In genomic region chr11:86459682-86460460, GRCh38 we compare ENCODE assay signal across 9 cellular contexts.
A peak's percentile ranks its signal among the peaks of the same experiment; 100 is the strongest.
DNase-seq lines count a peak whose midpoint lies in the region; ATAC-seq and TF ChIP-seq lines count a peak whose summit lies in the region.
"Had no signal": no experiment of that assay in that cellular context is flagged by ENCODE, and none has a peak within 500 bp of the region (broad histone marks: within the 10 kb centered on the region; RNA-seq: fewer than 3 reads in every experiment).

No MANE protein-coding gene starts in this region.

- H3K4me3 Mint-ChIP-seq in T-helper 17 cell, result no peak overlapping the region
- H3K4me3 Mint-ChIP-seq in effector memory CD8-positive, alpha-beta T cell, result no peak overlapping the region

- H3K27me3 Mint-ChIP-seq in T-helper 17 cell, result peaks cover 8% of the 10 kb centered on the region
- H3K27me3 Mint-ChIP-seq in effector memory CD8-positive, alpha-beta T cell, result peaks cover 0 to 12% of the 10 kb centered on the region in 2 donors
- H3K27me3 Mint-ChIP-seq: naive B cell had no signal

- DNase-seq in AG08395 (ENCODE audit: low spot score) (peak; percentile 81), NCI-H2029 (lab: John Stamatoyannopoulos, UW) (peak; percentile 42), coronary artery (ENCODE audit: low spot score) (peak; percentile 79), myocyte (ENCODE audit: low read depth) (peak; percentile 82), midbrain (lab: John Stamatoyannopoulos, UW) (no peak), T-helper 17 cell (no peak)
- DNase-seq in activated naive CD4-positive, alpha-beta T cell treated with Interleukin-2 at 50 U/mL for 16 hours, result no peak
- no peak for DNase-seq in effector memory CD8-positive, alpha-beta T cell
- DNase-seq: naive B cell had no signal

- TF ChIP-seq CTCF in coronary artery (IDR thresholded peaks at IDR 0.05), result no peak

- H3K36me3 Mint-ChIP-seq in T-helper 17 cell (ENCODE audit: low read depth), result no peaks in the 10 kb centered on the region
- no peaks in the 10 kb centered on the region for H3K36me3 Mint-ChIP-seq in effector memory CD8-positive, alpha-beta T cell (ENCODE audit: insufficient read depth)
- H3K36me3 Mint-ChIP-seq: naive B cell had no signal

- H3K27ac ChIP-seq in coronary artery, result peak overlapping the region; percentile 8 to 77

- H3K27ac Mint-ChIP-seq in T-helper 17 cell, result no peak overlapping the region
- H3K27ac Mint-ChIP-seq in effector memory CD8-positive, alpha-beta T cell, result no peak overlapping the region

- no peaks in the 10 kb centered on the region for H3K9me3 Mint-ChIP-seq in effector memory CD8-positive, alpha-beta T cell
- H3K9me3 Mint-ChIP-seq: naive B cell had no signal

- no peak overlapping the region for H3K4me3 ChIP-seq in coronary artery

- no peaks in the 10 kb centered on the region for H3K9me3 ChIP-seq in T-helper 17 cell (ENCODE audit: control insufficient read depth, low read length, poor library complexity, severe bottlenecking)

- peaks cover 12% of the 10 kb centered on the region for H3K4me1 Mint-ChIP-seq in T-helper 17 cell
- H3K4me1 Mint-ChIP-seq in effector memory CD8-positive, alpha-beta T cell (ENCODE audit: low read depth in 2 of 2), result peaks cover 7 to 8% of the 10 kb centered on the region in 2 donors

- no peak for ATAC-seq in T-helper 17 cell
- ATAC-seq in effector memory CD8-positive, alpha-beta T cell (replicated peaks), result no peak

Comparison
In these comparisons a context has a peak if more than half of its experiments do, and no peak if none do; other contexts are left out.
1. DNase-seq: peak in AG08395 (single experiment), NCI-H2029 (single experiment), coronary artery (single experiment) and myocyte (single experiment); none in midbrain (single experiment), T-helper 17 cell (0 of 3), activated naive CD4-positive, alpha-beta T cell treated with Interleukin-2 at 50 U/mL for 16 hours (single experiment) and effector memory CD8-positive, alpha-beta T cell (0 of 3).